In the genomic region with DNA sequence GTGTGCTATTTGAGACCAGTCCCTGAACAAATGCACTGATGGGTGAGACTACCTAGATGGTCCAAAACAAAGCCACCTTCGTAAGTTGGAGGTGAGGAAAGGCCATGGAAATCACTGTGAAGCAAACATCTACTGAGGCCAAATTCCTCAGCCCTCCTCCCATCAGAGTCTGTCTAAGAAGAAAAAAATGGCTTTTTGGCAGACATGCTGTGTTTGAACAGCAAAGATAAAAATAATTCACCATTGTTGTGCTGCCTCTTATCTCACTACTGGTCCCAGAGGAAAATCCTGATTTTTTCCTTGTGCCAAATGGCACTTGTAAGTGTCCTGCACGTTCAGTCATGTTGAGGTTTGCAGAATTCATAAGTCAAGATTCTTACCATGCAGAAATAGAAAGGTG, we compare ENCODE assay signal across 20 cellular contexts. TPM values are rescaled to one million over a fixed set of nuclear protein-coding genes. Genes with fewer than 3 reads are reported as not detected.
DNase-seq lines count a peak whose midpoint lies in the region; FAIRE-seq and TF ChIP-seq lines count a peak whose summit lies in the region.
"Had no signal": no experiment of that assay in that cellular context is flagged by ENCODE, and none has a peak within 500 bp of the region (broad histone marks: within the 10 kb centered on the region; RNA-seq: fewer than 3 reads in every experiment).

No MANE protein-coding gene starts in this region.

- POLR2A ChIA-PET in activated CD4-positive, alpha-beta T cell treated with anti-CD3 and anti-CD28 coated beads, Interleukin-2, amount 10 ng/mL, durations not matched to agents 7 days and 5 days (lab: Charles Lee) = no interaction called here

- H3K27ac Mint-ChIP-seq in astrocyte (ENCODE audit: unreplicated experiment) (no peak overlapping the region), endothelial cell (ENCODE audit: unreplicated experiment) (no peak overlapping the region)
- no peak overlapping the region for H3K27ac Mint-ChIP-seq in activated CD4-positive, alpha-beta T cell treated with anti-CD3 and anti-CD28 coated beads, Interleukin-2, amount 10 ng/mL, durations not matched to agents 7 days and 5 days
- H3K27ac Mint-ChIP-seq: B cell; CD8-positive, alpha-beta T cell; IgD-negative memory B cell had no signal

- no peaks in the 10 kb centered on the region for H4K20me1 ChIP-seq in astrocyte (ENCODE audit: insufficient read depth, low read length)
- H4K20me1 ChIP-seq: BLaER1 treated with 17β-estradiol and CSF1 and Interleukin-3, amounts not matched to agents 10 nM and 100 nM had no signal

- H3K4me1 Mint-ChIP-seq in astrocyte (ENCODE audit: low read depth, unreplicated experiment) (no peaks in the 10 kb centered on the region), endothelial cell (ENCODE audit: unreplicated experiment) (no peaks in the 10 kb centered on the region)
- H3K4me1 Mint-ChIP-seq in activated CD4-positive, alpha-beta T cell treated with anti-CD3 and anti-CD28 coated beads, Interleukin-2, amount 10 ng/mL, durations not matched to agents 7 days and 5 days = no peaks in the 10 kb centered on the region
- H3K4me1 Mint-ChIP-seq: B cell, IgD-negative memory B cell had no signal

- no peak overlapping the region for H3K4me2 ChIP-seq in astrocyte (ENCODE audit: low read length)
- H3K4me2 ChIP-seq: BLaER1 treated with 17β-estradiol and CSF1 and Interleukin-3, amounts not matched to agents 10 nM and 100 nM had no signal

- peak; percentile 73 for FAIRE-seq in astrocyte (lab: Jason Lieb, UNC)
- FAIRE-seq: G401.6, GM12891, GM18507, HepG2 had no signal

- no peaks in the 10 kb centered on the region for H3K36me3 ChIP-seq in astrocyte (ENCODE audit: insufficient read depth, low read length)
- H3K36me3 ChIP-seq: BLaER1 treated with 17β-estradiol and CSF1 and Interleukin-3, amounts not matched to agents 10 nM and 100 nM had no signal

- no peaks in the 10 kb centered on the region for H3K27me3 Mint-ChIP-seq in astrocyte (ENCODE audit: low read depth, unreplicated experiment)
- H3K27me3 Mint-ChIP-seq in activated CD4-positive, alpha-beta T cell treated with anti-CD3 and anti-CD28 coated beads, Interleukin-2, amount 10 ng/mL, durations not matched to agents 7 days and 5 days = no peaks in the 10 kb centered on the region
- H3K27me3 Mint-ChIP-seq in endothelial cell (ENCODE audit: unreplicated experiment) = no peaks in the 10 kb centered on the region
- H3K27me3 Mint-ChIP-seq: B cell, IgD-negative memory B cell had no signal

- H3K36me3 Mint-ChIP-seq in astrocyte (ENCODE audit: low read depth, unreplicated experiment) = no peaks in the 10 kb centered on the region
- no peaks in the 10 kb centered on the region for H3K36me3 Mint-ChIP-seq in activated CD4-positive, alpha-beta T cell treated with anti-CD3 and anti-CD28 coated beads, Interleukin-2, amount 10 ng/mL, durations not matched to agents 7 days and 5 days (ENCODE audit: low read depth)
- no peaks in the 10 kb centered on the region for H3K36me3 Mint-ChIP-seq in endothelial cell (ENCODE audit: low read depth, unreplicated experiment)
- H3K36me3 Mint-ChIP-seq: CD8-positive, alpha-beta T cell had no signal

- no peak for DNase-seq in astrocyte (ENCODE audit: low read depth)
- peak; percentile 17 for DNase-seq in dermis blood vessel endothelial cell
- peak; percentile 31 for DNase-seq in fibroblast of the aortic adventitia (ENCODE audit: low read depth)
- DNase-seq in NCI-H1105 treated with DMSO at 0.1 percent for 48 hours (lab: John Stamatoyannopoulos, UW) = no peak
- DNase-seq in activated CD4-positive, alpha-beta T cell treated with anti-CD3 and anti-CD28 coated beads, Interleukin-2, amount 10 ng/mL, durations not matched to agents 7 days and 5 days = no peak
- no peak for DNase-seq in endothelial cell (ENCODE audit: low spot score)
- DNase-seq in NCI-H524 (lab: John Stamatoyannopoulos, UW) = no peak
- DNase-seq: CD8-positive, alpha-beta T cell; DMS 273 treated with DMSO at 0.1 percent for 48 hours; DMS53; GOT3; H7 had no signal

- H3K9me3 Mint-ChIP-seq in astrocyte (ENCODE audit: unreplicated experiment) (no peaks in the 10 kb centered on the region), endothelial cell (ENCODE audit: unreplicated experiment) (no peaks in the 10 kb centered on the region)
- no peaks in the 10 kb centered on the region for H3K9me3 Mint-ChIP-seq in activated CD4-positive, alpha-beta T cell treated with anti-CD3 and anti-CD28 coated beads, Interleukin-2, amount 10 ng/mL, durations not matched to agents 7 days and 5 days
- H3K9me3 Mint-ChIP-seq: CD8-positive, alpha-beta T cell had no signal

- H3K27ac ChIP-seq in astrocyte (ENCODE audit: low read depth, low read length) = no peak overlapping the region
- H3K27ac ChIP-seq: BLaER1 treated with 17β-estradiol and CSF1 and Interleukin-3, amounts not matched to agents 10 nM and 100 nM had no signal

- H3K79me2 ChIP-seq in astrocyte (ENCODE audit: insufficient read depth, low read length) = no peaks in the 10 kb centered on the region

- H2AFZ ChIP-seq in astrocyte (ENCODE audit: low read depth, low read length) = no peak overlapping the region

- no peaks in the 10 kb centered on the region for H3K9me3 ChIP-seq in astrocyte (ENCODE audit: insufficient read depth, low read depth, low read length)

- H3K4me1 ChIP-seq in astrocyte (ENCODE audit: insufficient read depth, low read length) = no peaks in the 10 kb centered on the region
- H3K4me1 ChIP-seq: BLaER1 treated with 17β-estradiol and CSF1 and Interleukin-3, amounts not matched to agents 10 nM and 100 nM had no signal

- no peaks in the 10 kb centered on the region for H3K27me3 ChIP-seq in astrocyte (ENCODE audit: insufficient read depth, low read length)

- H3K4me3 ChIP-seq in astrocyte (ENCODE audit: insufficient read depth, low read depth, low read length) (no peak overlapping the region), fibroblast of the aortic adventitia (ENCODE audit: low read depth, low read length) (no peak overlapping the region)
- H3K4me3 ChIP-seq: BLaER1 treated with 17β-estradiol and CSF1 and Interleukin-3, amounts not matched to agents 10 nM and 100 nM had no signal

- TF ChIP-seq CTCF in astrocyte (IDR thresholded peaks at IDR 0.05; ENCODE audit: insufficient read depth, low read depth, low read length) (no peak), fibroblast of the aortic adventitia (IDR thresholded peaks at IDR 0.05; ENCODE audit: insufficient read depth, low read length) (no peak), endothelial cell (IDR thresholded peaks at IDR 0.05; ENCODE audit: unreplicated experiment) (no peak)

- CTCF ChIA-PET in activated CD4-positive, alpha-beta T cell treated with anti-CD3 and anti-CD28 coated beads, Interleukin-2, amount 10 ng/mL, durations not matched to agents 7 days and 5 days (lab: Charles Lee) = no interaction called here

- no peak overlapping the region for H3K4me3 Mint-ChIP-seq in astrocyte (ENCODE audit: unreplicated experiment)
- no peak overlapping the region for H3K4me3 Mint-ChIP-seq in activated CD4-positive, alpha-beta T cell treated with anti-CD3 and anti-CD28 coated beads, Interleukin-2, amount 10 ng/mL, durations not matched to agents 7 days and 5 days
- no peak overlapping the region for H3K4me3 Mint-ChIP-seq in endothelial cell (ENCODE audit: unreplicated experiment)
- H3K4me3 Mint-ChIP-seq: B cell; CD8-positive, alpha-beta T cell; IgD-negative memory B cell had no signal

- H3K9ac ChIP-seq in astrocyte (ENCODE audit: low read length) = no peak overlapping the region
- H3K9ac ChIP-seq: BLaER1 treated with 17β-estradiol and CSF1 and Interleukin-3, amounts not matched to agents 10 nM and 100 nM had no signal

RNA-seq across cellular contexts. Expression of gene MAGEB18, which starts 7.9 kb away (rescaled TPM):
- total RNA-seq in astrocyte (not detected in 2 replicates), dermis blood vessel endothelial cell (not detected in 2 replicates), fibroblast of the aortic adventitia (ENCODE audit: low replicate concordance) (not detected in 2 replicates), endothelial cell (ENCODE audit: unreplicated experiment) (not detected)
- not detected for total RNA-seq in activated CD4-positive, alpha-beta T cell treated with anti-CD3 and anti-CD28 coated beads, Interleukin-2, amount 10 ng/mL, durations not matched to agents 7 days and 5 days
- total RNA-seq: A172; B cell; CD8-positive, alpha-beta T cell; H7; HepG2 had no signal

RNA-seq across cellular contexts. Expression of gene MAGEB6B, which starts 14.4 kb away (rescaled TPM):
- total RNA-seq in astrocyte (not detected in 2 replicates), dermis blood vessel endothelial cell (not detected in 2 replicates), fibroblast of the aortic adventitia (ENCODE audit: low replicate concordance) (not detected in 2 replicates), endothelial cell (ENCODE audit: unreplicated experiment) (not detected)
- total RNA-seq in activated CD4-positive, alpha-beta T cell treated with anti-CD3 and anti-CD28 coated beads, Interleukin-2, amount 10 ng/mL, durations not matched to agents 7 days and 5 days = not detected
- total RNA-seq: A172; B cell; CD8-positive, alpha-beta T cell; H7; HepG2 had no signal

RNA-seq across cellular contexts. Expression of gene MAGEB6, which starts 46.2 kb away (rescaled TPM):
- total RNA-seq in astrocyte (not detected in 2 replicates), dermis blood vessel endothelial cell (not detected in 2 replicates), fibroblast of the aortic adventitia (ENCODE audit: low replicate concordance) (not detected in 2 replicates), endothelial cell (ENCODE audit: unreplicated experiment) (not detected)
- not detected for total RNA-seq in activated CD4-positive, alpha-beta T cell treated with anti-CD3 and anti-CD28 coated beads, Interleukin-2, amount 10 ng/mL, durations not matched to agents 7 days and 5 days
- total RNA-seq: A172; B cell; CD8-positive, alpha-beta T cell; H7; HepG2 had no signal

Comparison
In these comparisons a context has a peak if more than half of its experiments do, and no peak if none do; other contexts are left out.
1. DNase-seq: peak in dermis blood vessel endothelial cell (single experiment) and fibroblast of the aortic adventitia (single experiment); none in astrocyte (single experiment), NCI-H1105 treated with DMSO at 0.1 percent for 48 hours (single experiment), activated CD4-positive, alpha-beta T cell treated with anti-CD3 and anti-CD28 coated beads, Interleukin-2, amount 10 ng/mL, durations not matched to agents 7 days and 5 days (single experiment), endothelial cell (single experiment) and NCI-H524 (0 of 2).